11 cellular contexts compared by ENCODE assay signal in the genomic region with DNA sequence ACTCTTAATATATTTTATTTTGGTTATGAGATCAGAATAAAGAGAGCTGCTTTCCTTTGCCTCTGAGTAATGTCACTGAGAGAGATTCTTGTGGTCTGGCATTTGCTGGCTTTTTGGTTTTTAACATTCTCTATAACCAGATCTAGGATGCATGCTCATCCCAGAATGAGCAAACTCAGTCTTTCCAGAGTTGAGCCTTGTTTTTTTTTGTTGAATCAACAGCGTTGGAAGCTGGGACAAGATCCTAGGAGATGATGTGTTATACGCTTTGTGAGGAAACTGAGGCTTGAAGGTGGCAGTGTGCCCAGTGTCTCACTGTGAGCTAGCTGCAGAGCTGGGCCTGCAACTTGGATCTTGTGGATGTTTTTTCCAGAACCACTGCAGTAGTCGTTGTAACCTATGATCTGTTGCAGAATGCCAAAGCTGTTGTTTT. TPM values are rescaled to one million over a fixed set of nuclear protein-coding genes. Genes with fewer than 3 reads are reported as not detected.
DNase-seq lines count a peak whose midpoint lies in the region; ATAC-seq and TF ChIP-seq lines count a peak whose summit lies in the region.
"Had no signal": no experiment of that assay in that cellular context is flagged by ENCODE, and none has a peak within 500 bp of the region (broad histone marks: within the 10 kb centered on the region; RNA-seq: fewer than 3 reads in every experiment).

No MANE protein-coding gene starts in this region.

- H3K9me3 Mint-ChIP-seq in activated CD4-positive, alpha-beta T cell treated with anti-CD3 and anti-CD28 coated beads for 36 hours (ENCODE audit: low read depth) = no peaks in the 10 kb centered on the region
- H3K9me3 Mint-ChIP-seq: T-helper 1 cell treated with Interleukin-12 subunit alpha and Interleukin-12 subunit beta and Interleukin-4 antibody, amounts not matched to agents 30 μg/mL and 1 μg/mL, for 36 hours had no signal

- H3K36me3 ChIP-seq in ascending aorta = no peaks in the 10 kb centered on the region

- H3K4me3 ChIP-seq in ascending aorta = peak overlapping the region in 1 of 2 donors; percentile 26

- no peak overlapping the region for H3K27ac Mint-ChIP-seq in activated CD4-positive, alpha-beta T cell treated with anti-CD3 and anti-CD28 coated beads for 36 hours
- H3K27ac Mint-ChIP-seq: T-helper 1 cell treated with Interleukin-12 subunit alpha and Interleukin-12 subunit beta and Interleukin-4 antibody, amounts not matched to agents 30 μg/mL and 1 μg/mL, for 36 hours had no signal

- H3K27ac ChIP-seq in ascending aorta = peak overlapping the region; percentile 84 to 89
- H3K27ac ChIP-seq: 22Rv1 had no signal

- POLR2A ChIA-PET in activated CD4-positive, alpha-beta T cell treated with anti-CD3 and anti-CD28 coated beads for 36 hours (lab: Charles Lee) = no interaction called here

- DNase-seq in activated CD4-positive, alpha-beta T cell treated with anti-CD3 and anti-CD28 coated beads for 36 hours = no peak
- DNase-seq in activated CD4-positive, alpha-beta T cell treated with anti-CD3 and anti-CD28 coated beads for 48 hours = no peak
- no peak for DNase-seq in ascending aorta (ENCODE audit: low spot score in 2 of 2)
- peak; percentile 46 for DNase-seq in hepatic stellate cell (ENCODE audit: low spot score)
- DNase-seq in stromal cell of bone marrow (ENCODE audit: low read depth) = peak; percentile 99
- no peak for DNase-seq in stimulated activated naive CD4-positive, alpha-beta T cell (lab: John Stamatoyannopoulos, UW)
- DNase-seq in cerebellar cortex (ENCODE audit: low spot score) = no peak
- DNase-seq: NCI-H510A had no signal

- H3K4me1 Mint-ChIP-seq in activated CD4-positive, alpha-beta T cell treated with anti-CD3 and anti-CD28 coated beads for 36 hours = peaks cover 6% of the 10 kb centered on the region

- peak; percentile 53 for ATAC-seq in activated CD4-positive, alpha-beta T cell treated with anti-CD3 and anti-CD28 coated beads for 36 hours
- no peak for ATAC-seq in HG03108 (IDR thresholded peaks at IDR 0.05; ENCODE audit: unreplicated experiment)

- CTCF ChIA-PET in activated CD4-positive, alpha-beta T cell treated with anti-CD3 and anti-CD28 coated beads for 36 hours (lab: Charles Lee) = interaction anchor here (0.9 to 1.2 kb wide), 3 partner anchors 12 to 275 kb away, joined by 3 to 4 read pairs (median 4); no protein-coding TSS in a partner anchor

- no peaks in the 10 kb centered on the region for H3K9me3 ChIP-seq in ascending aorta

- peaks cover 0 to 23% of the 10 kb centered on the region in 2 donors for H3K4me1 ChIP-seq in ascending aorta

- no peak overlapping the region for H3K4me3 Mint-ChIP-seq in activated CD4-positive, alpha-beta T cell treated with anti-CD3 and anti-CD28 coated beads for 36 hours
- H3K4me3 Mint-ChIP-seq: T-helper 1 cell treated with Interleukin-12 subunit alpha and Interleukin-12 subunit beta and Interleukin-4 antibody, amounts not matched to agents 30 μg/mL and 1 μg/mL, for 36 hours had no signal

- H3K27me3 ChIP-seq in ascending aorta = no peaks in the 10 kb centered on the region

- no peaks in the 10 kb centered on the region for H3K36me3 Mint-ChIP-seq in activated CD4-positive, alpha-beta T cell treated with anti-CD3 and anti-CD28 coated beads for 36 hours (ENCODE audit: low read depth)

- no peak for TF ChIP-seq CTCF in ascending aorta (IDR thresholded peaks at IDR 0.05)

- intact Hi-C loops in activated CD4-positive, alpha-beta T cell treated with anti-CD3 and anti-CD28 coated beads for 36 hours (cut with DNase I, micrococcal nuclease) = no loop called here
- intact Hi-C loops in ascending aorta (cut with DNase I) = loop anchor here (5.0 kb wide), 1 partner anchor 103 kb away; no protein-coding TSS in a partner anchor

- H3K27me3 Mint-ChIP-seq in activated CD4-positive, alpha-beta T cell treated with anti-CD3 and anti-CD28 coated beads for 36 hours = peaks cover 5% of the 10 kb centered on the region

RNA-seq across cellular contexts. Expression of a gene that starts 19.5 kb away (rescaled TPM):
- 10 to 100 TPM; 29.7 to 36.7 TPM for total RNA-seq in activated CD4-positive, alpha-beta T cell treated with anti-CD3 and anti-CD28 coated beads for 36 hours
- total RNA-seq in ascending aorta = 27.4 TPM

Comparison
In these comparisons a context has a peak if more than half of its experiments do, and no peak if none do; other contexts are left out.
1. DNase-seq: peak in hepatic stellate cell (single experiment) and stromal cell of bone marrow (single experiment); none in activated CD4-positive, alpha-beta T cell treated with anti-CD3 and anti-CD28 coated beads for 36 hours (single experiment), activated CD4-positive, alpha-beta T cell treated with anti-CD3 and anti-CD28 coated beads for 48 hours (single experiment), ascending aorta (0 of 2), stimulated activated naive CD4-positive, alpha-beta T cell (0 of 6) and cerebellar cortex (single experiment).